ENCODE assay signal across 9 cellular contexts in genomic region chr3:195204360-195205166, GRCh38.
DNase-seq lines count a peak whose midpoint lies in the region; ATAC-seq and TF ChIP-seq lines count a peak whose summit lies in the region.
"Had no signal": no experiment of that assay in that cellular context is flagged by ENCODE, and none has a peak within 500 bp of the region (broad histone marks: within the 10 kb centered on the region; RNA-seq: fewer than 3 reads in every experiment).

No MANE protein-coding gene starts in this region.

- intact Hi-C loops in transverse colon (cut with DNase I; ENCODE audit: low total_unique reads) = no loop called here

- H3K36me3 ChIP-seq in SK-N-MC (ENCODE audit: insufficient read depth, low read length) (no peaks in the 10 kb centered on the region; the same call in 1 of the 2 replicates), transverse colon (no peaks in the 10 kb centered on the region)

- TF ChIP-seq POLR2A in transverse colon (IDR thresholded peaks at IDR 0.05) = no peak

- no peaks in the 10 kb centered on the region for H3K27me3 Mint-ChIP-seq in activated CD4-positive, alpha-beta T cell treated with anti-CD3 and anti-CD28 coated beads, Interleukin-2, amount 10 ng/mL, durations not matched to agents 7 days and 5 days

- no peaks in the 10 kb centered on the region for H3K9me3 Mint-ChIP-seq in activated CD4-positive, alpha-beta T cell treated with anti-CD3 and anti-CD28 coated beads, Interleukin-2, amount 10 ng/mL, durations not matched to agents 7 days and 5 days

- H3K27me3 ChIP-seq in transverse colon = no peaks in the 10 kb centered on the region

- no peak for ATAC-seq in GM18498 (IDR thresholded peaks at IDR 0.05; ENCODE audit: unreplicated experiment)

- DNase-seq in NCI-H2196 (lab: John Stamatoyannopoulos, UW; ENCODE audit: unreplicated experiment) (peak; percentile 81), NCI-H2196 treated with DMSO at 0.1 percent for 48 hours (lab: John Stamatoyannopoulos, UW; ENCODE audit: unreplicated experiment) (no peak), SK-N-MC (ENCODE audit: low read depth, low spot score) (peak; percentile 84), iPS-NIHi7 (ENCODE audit: extremely low spot score) (peak; percentile 6), transverse colon (no peak), RKO (ENCODE audit: low spot score) (no peak)
- no peak for DNase-seq in activated CD4-positive, alpha-beta T cell treated with anti-CD3 and anti-CD28 coated beads, Interleukin-2, amount 10 ng/mL, durations not matched to agents 7 days and 5 days

- peaks cover 7% of the 10 kb centered on the region for H3K4me1 Mint-ChIP-seq in activated CD4-positive, alpha-beta T cell treated with anti-CD3 and anti-CD28 coated beads, Interleukin-2, amount 10 ng/mL, durations not matched to agents 7 days and 5 days

- no peak for TF ChIP-seq EP300 in transverse colon (IDR thresholded peaks at IDR 0.05; ENCODE audit: low read depth)

- no peak overlapping the region for H3K4me3 Mint-ChIP-seq in activated CD4-positive, alpha-beta T cell treated with anti-CD3 and anti-CD28 coated beads, Interleukin-2, amount 10 ng/mL, durations not matched to agents 7 days and 5 days

- H3K27ac ChIP-seq in SK-N-MC = peak overlapping the region; percentile 92
- H3K27ac ChIP-seq in transverse colon = peak overlapping the region; percentile 47 to 64 (median 54)
- H3K27ac ChIP-seq: C4-2B had no signal

- no peak for TF ChIP-seq CTCF in transverse colon (IDR thresholded peaks at IDR 0.05)

- in situ Hi-C loops in transverse colon (cut with MboI; ENCODE audit: low pct_ligation_motif_present in 1 of 4, low pct_unique_long_range_greater_than_20kb in 1 of 4, low sequenced_read_pairs in 3 of 4) = no loop called here

- H3K9me3 ChIP-seq in SK-N-MC (ENCODE audit: low read depth, low read length) (no peaks in the 10 kb centered on the region), transverse colon (no peaks in the 10 kb centered on the region)

- H3K4me3 ChIP-seq in SK-N-MC = peak overlapping the region; percentile 65
- H3K4me3 ChIP-seq in transverse colon = no peak overlapping the region

- CTCF ChIA-PET in activated CD4-positive, alpha-beta T cell treated with anti-CD3 and anti-CD28 coated beads, Interleukin-2, amount 10 ng/mL, durations not matched to agents 7 days and 5 days (lab: Charles Lee) = no interaction called here

- H3K27ac Mint-ChIP-seq in activated CD4-positive, alpha-beta T cell treated with anti-CD3 and anti-CD28 coated beads, Interleukin-2, amount 10 ng/mL, durations not matched to agents 7 days and 5 days = no peak overlapping the region

- H3K36me3 Mint-ChIP-seq in activated CD4-positive, alpha-beta T cell treated with anti-CD3 and anti-CD28 coated beads, Interleukin-2, amount 10 ng/mL, durations not matched to agents 7 days and 5 days (ENCODE audit: low read depth) = no peaks in the 10 kb centered on the region

- H3K9ac ChIP-seq in SK-N-MC (ENCODE audit: insufficient read length) = peak overlapping the region; percentile 34

- POLR2A ChIA-PET in activated CD4-positive, alpha-beta T cell treated with anti-CD3 and anti-CD28 coated beads, Interleukin-2, amount 10 ng/mL, durations not matched to agents 7 days and 5 days (lab: Charles Lee) = no interaction called here

- 65 to 90% methylated on average over 3 to 13 of the region's 13 CpGs for WGBS in transverse colon (ENCODE audit: low coverage in 1 of 2), 2 donors

- peaks cover 9 to 35% (median 12%) of the 10 kb centered on the region in 4 donors for H3K4me1 ChIP-seq in transverse colon

Comparison
In these comparisons a context has a peak if more than half of its experiments do, and no peak if none do; other contexts are left out.
1. DNase-seq: peak in NCI-H2196 (single experiment), SK-N-MC (single experiment) and iPS-NIHi7 (single experiment); none in NCI-H2196 treated with DMSO at 0.1 percent for 48 hours (single experiment), transverse colon (single experiment), activated CD4-positive, alpha-beta T cell treated with anti-CD3 and anti-CD28 coated beads, Interleukin-2, amount 10 ng/mL, durations not matched to agents 7 days and 5 days (single experiment) and RKO (single experiment).